In the genomic region with DNA sequence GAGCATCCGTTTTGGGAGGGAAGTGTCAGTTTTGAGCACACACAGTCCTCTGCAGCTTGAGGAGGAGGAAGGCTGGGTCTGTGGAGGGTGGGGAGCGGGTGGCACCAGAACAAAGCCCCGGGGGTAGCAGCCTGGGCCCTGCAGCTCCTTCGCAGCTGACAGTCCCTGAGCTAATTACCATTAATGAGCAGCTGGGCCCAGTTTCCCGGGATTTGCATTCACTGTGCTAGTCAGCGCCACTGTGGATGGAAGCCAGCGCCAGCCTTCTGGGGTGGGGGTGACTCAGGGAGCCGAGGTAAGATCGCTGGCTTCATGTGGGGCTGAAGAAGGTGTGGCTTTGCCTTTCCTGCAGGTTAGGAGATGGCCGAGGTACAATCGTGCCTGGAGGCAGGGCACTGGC, we compare ENCODE assay signal across 23 cellular contexts. TPM values are rescaled to one million over a fixed set of nuclear protein-coding genes. Genes with fewer than 3 reads are reported as not detected.
DNase-seq lines count a peak whose midpoint lies in the region; ATAC-seq and TF ChIP-seq lines count a peak whose summit lies in the region.
"Had no signal": no experiment of that assay in that cellular context is flagged by ENCODE, and none has a peak within 500 bp of the region (broad histone marks: within the 10 kb centered on the region; RNA-seq: fewer than 3 reads in every experiment).

No MANE protein-coding gene starts in this region.

- H3K9me2 ChIP-seq in SK-N-SH: no peaks in the 10 kb centered on the region

- TF ChIP-seq CTCF in SK-N-SH (IDR thresholded peaks at IDR 0.05): no peak

- no peaks in the 10 kb centered on the region for H3F3A ChIP-seq in SK-N-SH (replicated peaks; ENCODE audit: insufficient read depth)

- H4K20me1 ChIP-seq in SK-N-SH (ENCODE audit: insufficient read depth): no peaks in the 10 kb centered on the region

- no peak overlapping the region for H2AFZ ChIP-seq in SK-N-SH (ENCODE audit: low read depth)
- H2AFZ ChIP-seq: hepatocyte had no signal

- POLR2A ChIA-PET in SK-N-SH (lab: Yijun Ruan, JAX): no interaction called here

- no peaks in the 10 kb centered on the region for H3K9me3 ChIP-seq in SK-N-SH
- H3K9me3 ChIP-seq: SJSA1, upper lobe of left lung had no signal

- no peaks in the 10 kb centered on the region for H3K36me3 ChIP-seq in SK-N-SH (replicated peaks in 1 of 2; ENCODE audit: control insufficient read depth in 1 of 2, insufficient read depth in 2 of 2, low read length in 1 of 2)
- H3K36me3 ChIP-seq: SJSA1, upper lobe of left lung had no signal

- no peak overlapping the region for H3K4me2 ChIP-seq in SK-N-SH
- H3K4me2 ChIP-seq: hepatocyte had no signal

- no peak for TF ChIP-seq RAD21 in SK-N-SH (IDR thresholded peaks at IDR 0.05; ENCODE audit: low read length)

- DNase-seq in SK-N-SH (peak; percentile 37), amygdala (lab: John Stamatoyannopoulos, UW) (peak in 47 of 56 donors; percentile 6 to 75 (median 43)), midbrain (lab: John Stamatoyannopoulos, UW) (peak; percentile 22), NCI-H128 (lab: John Stamatoyannopoulos, UW; ENCODE audit: unreplicated experiment) (no peak), GOT3 (lab: John Stamatoyannopoulos, UW) (no peak)
- DNase-seq: activated B cell treated with CpG ODN at 0.5 μM for 24 hours; activated CD8-positive, alpha-beta T cell treated with anti-CD3 and anti-CD28 coated beads for 36 hours; activated T-cell treated with anti-CD3 and anti-CD28 coated beads, Interleukin-2, amount 50 U/mL, for 1 hour; DMS153; GF-D8; NCI-H187; OCI-M1; stimulated activated CD4-positive, alpha-beta T cell treated with anti-CD3 and anti-CD28 coated beads, Interleukin-2, amount 100 ng/mL, for 24 hours; stimulated activated naive CD8-positive, alpha-beta T cell treated with anti-CD3 and anti-CD28 coated beads, Interleukin-15, Interleukin-2, amounts not matched to agents 100 U/mL and 50 U/mL, for 24 hours; T-helper 2 cell had no signal

- H3K9ac ChIP-seq in SK-N-SH: no peak overlapping the region

- peaks cover 5% of the 10 kb centered on the region; the same call in 1 of the 2 replicates for H3K27me3 ChIP-seq in SK-N-SH (ENCODE audit: insufficient read depth)
- H3K27me3 ChIP-seq: hepatocyte, upper lobe of left lung had no signal

- 37% methylated on average over 9 of the region's 11 CpGs for WGBS in SK-N-SH (ENCODE audit: low lambda C conversion rate)

- H3K4me1 ChIP-seq in SK-N-SH (ENCODE audit: control insufficient read depth in 1 of 2, insufficient read depth in 2 of 2, low read depth in 1 of 2, low read length in 1 of 2): peaks cover 0 to 7% of the 10 kb centered on the region in 2 experiments; a peak in 1 of 4 replicates
- H3K4me1 ChIP-seq: SJSA1, upper lobe of left lung had no signal

- no peak overlapping the region for H3K27ac ChIP-seq in SK-N-SH (ENCODE audit: low read depth in 2 of 2, low read length in 1 of 2)
- H3K27ac ChIP-seq: hepatocyte, SJSA1, upper lobe of left lung had no signal

- H3K4me3 ChIP-seq in SK-N-SH (ENCODE audit: low read depth in 2 of 2, low read length in 1 of 2): no peak overlapping the region
- H3K4me3 ChIP-seq: hepatocyte, SJSA1, upper lobe of left lung had no signal

- CTCF ChIA-PET in SK-N-SH (lab: Yijun Ruan, JAX): interaction anchor here (1.0 to 5.0 kb wide), 4 partner anchors 11 to 104 kb away, joined by 3 to 30 read pairs (median 6); no protein-coding TSS in a partner anchor

- ATAC-seq in SK-N-SH treated with all-trans-retinoic acid at 6 μM for 48 hours: no peak; the same call in 2 of the 3 replicates
- no peak for ATAC-seq in GM21737 (IDR thresholded peaks at IDR 0.05; ENCODE audit: unreplicated experiment)
- ATAC-seq in HG03571 (IDR thresholded peaks at IDR 0.05; ENCODE audit: unreplicated experiment): no peak
- ATAC-seq: activated CD8-positive, alpha-beta T cell treated with anti-CD3 and anti-CD28 coated beads for 36 hours; HCT116; stimulated activated naive CD8-positive, alpha-beta T cell treated with anti-CD3 and anti-CD28 coated beads, Interleukin-15, Interleukin-2, amounts not matched to agents 100 U/mL and 50 U/mL, for 24 hours had no signal

- H3K79me2 ChIP-seq in SK-N-SH (ENCODE audit: insufficient read depth): no peaks in the 10 kb centered on the region
- H3K79me2 ChIP-seq: hepatocyte had no signal

- no peak for TF ChIP-seq EP300 in SK-N-SH (IDR thresholded peaks at IDR 0.05; ENCODE audit: borderline replicate concordance in 1 of 2, low read depth in 1 of 2, low read length in 1 of 2)

TF ChIP-seq in SK-N-SH, 30 proteins besides CTCF, POLR2A, EP300 and RAD21 (continues in another document):
- TF ChIP-seq, protein P1, sequence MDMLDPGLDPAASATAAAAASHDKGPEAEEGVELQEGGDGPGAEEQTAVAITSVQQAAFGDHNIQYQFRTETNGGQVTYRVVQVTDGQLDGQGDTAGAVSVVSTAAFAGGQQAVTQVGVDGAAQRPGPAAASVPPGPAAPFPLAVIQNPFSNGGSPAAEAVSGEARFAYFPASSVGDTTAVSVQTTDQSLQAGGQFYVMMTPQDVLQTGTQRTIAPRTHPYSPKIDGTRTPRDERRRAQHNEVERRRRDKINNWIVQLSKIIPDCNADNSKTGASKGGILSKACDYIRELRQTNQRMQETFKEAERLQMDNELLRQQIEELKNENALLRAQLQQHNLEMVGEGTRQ (IDR thresholded peaks at IDR 0.05; ENCODE audit: borderline replicate concordance, low read depth, low read length): no peak
- TF ChIP-seq GABPA (IDR thresholded peaks at IDR 0.05; ENCODE audit: low read depth) (no peak), NFIC (IDR thresholded peaks at IDR 0.05; ENCODE audit: borderline replicate concordance) (no peak)
- TF ChIP-seq, protein P2, sequence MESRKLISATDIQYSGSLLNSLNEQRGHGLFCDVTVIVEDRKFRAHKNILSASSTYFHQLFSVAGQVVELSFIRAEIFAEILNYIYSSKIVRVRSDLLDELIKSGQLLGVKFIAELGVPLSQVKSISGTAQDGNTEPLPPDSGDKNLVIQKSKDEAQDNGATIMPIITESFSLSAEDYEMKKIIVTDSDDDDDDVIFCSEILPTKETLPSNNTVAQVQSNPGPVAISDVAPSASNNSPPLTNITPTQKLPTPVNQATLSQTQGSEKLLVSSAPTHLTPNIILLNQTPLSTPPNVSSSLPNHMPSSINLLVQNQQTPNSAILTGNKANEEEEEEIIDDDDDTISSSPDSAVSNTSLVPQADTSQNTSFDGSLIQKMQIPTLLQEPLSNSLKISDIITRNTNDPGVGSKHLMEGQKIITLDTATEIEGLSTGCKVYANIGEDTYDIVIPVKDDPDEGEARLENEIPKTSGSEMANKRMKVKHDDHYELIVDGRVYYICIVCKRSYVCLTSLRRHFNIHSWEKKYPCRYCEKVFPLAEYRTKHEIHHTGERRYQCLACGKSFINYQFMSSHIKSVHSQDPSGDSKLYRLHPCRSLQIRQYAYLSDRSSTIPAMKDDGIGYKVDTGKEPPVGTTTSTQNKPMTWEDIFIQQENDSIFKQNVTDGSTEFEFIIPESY (IDR thresholded peaks at IDR 0.05; ENCODE audit: borderline replicate concordance, low read depth): no peak

TF ChIP-seq in SK-N-SH treated with all-trans-retinoic acid at 6 μM for 48 hours, 23 proteins besides CTCF, POLR2A, EP300 and RAD21 (continues in another document):
- no peak for TF ChIP-seq ZFP3 (CRISPR knock-in tag; IDR thresholded peaks at IDR 0.05)
- TF ChIP-seq ESRRG (CRISPR knock-in tag; IDR thresholded peaks at IDR 0.05): no peak
- TF ChIP-seq ZNF70 (CRISPR knock-in tag; IDR thresholded peaks at IDR 0.05): no peak
- TF ChIP-seq CSRNP3 (CRISPR knock-in tag; IDR thresholded peaks at IDR 0.05): no peak
- no peak for TF ChIP-seq OSR1 (CRISPR knock-in tag; IDR thresholded peaks at IDR 0.05)
- TF ChIP-seq SNAI2 (CRISPR knock-in tag; IDR thresholded peaks at IDR 0.05): no peak

RNA-seq across cellular contexts. Expression of gene SRXN1, which starts 18.5 kb away (rescaled TPM):
- polyA plus RNA-seq in SK-N-SH (2012; rRNA removed): 26.2 and 36.0 TPM in 2 replicates
- polyA plus RNA-seq in SK-N-SH (2012; cell fraction: cytosol; rRNA removed): 31.0 and 35.8 TPM in 2 replicates
- 7.4 and 14.4 TPM in 2 replicates for polyA plus RNA-seq in SK-N-SH (2012; cell fraction: nucleus; rRNA removed)

RNA-seq across cellular contexts. Expression of gene TCF15, which starts 24.4 kb away (rescaled TPM):
- polyA plus RNA-seq in SK-N-SH (2012; rRNA removed): 0.15 TPM in 1 of 2 replicates, not detected in the other
- polyA plus RNA-seq in SK-N-SH (2012; cell fraction: cytosol; rRNA removed): 0.04 and 0.13 TPM in 2 replicates
- 0.04 TPM in 1 of 2 replicates, not detected in the other for polyA plus RNA-seq in SK-N-SH (2012; cell fraction: nucleus; rRNA removed)
- polyA plus RNA-seq: hepatocyte, keratinocyte had no signal

RNA-seq across cellular contexts. Expression of gene SCRT2, which starts 41.1 kb away (rescaled TPM):
- not detected in 2 replicates for polyA plus RNA-seq in SK-N-SH (2012; rRNA removed)
- polyA plus RNA-seq in SK-N-SH (2012; cell fraction: cytosol; rRNA removed): 0.01 and 0.05 TPM in 2 replicates
- polyA plus RNA-seq in SK-N-SH (2012; cell fraction: nucleus; rRNA removed): 0.04 and 0.08 TPM in 2 replicates
- polyA plus RNA-seq: hepatocyte, keratinocyte had no signal

Comparison
In these comparisons a context has a peak if more than half of its experiments do, and no peak if none do; other contexts are left out.
1. DNase-seq: peak in SK-N-SH (single experiment), amygdala (47 of 56) and midbrain (single experiment); none in NCI-H128 (single experiment) and GOT3 (single experiment).